In genomic region chrX:154980330-154981115, GRCh38 we compare ENCODE assay signal across 8 cellular contexts. TPM values are rescaled to one million over a fixed set of nuclear protein-coding genes. Genes with fewer than 3 reads are reported as not detected.
DNase-seq lines count a peak whose midpoint lies in the region; ATAC-seq, FAIRE-seq and TF ChIP-seq lines count a peak whose summit lies in the region.

No MANE protein-coding gene starts in this region.

- peaks cover 1% of the 10 kb centered on the region for H3K27me3 Mint-ChIP-seq in GM23338 (ENCODE audit: insufficient read depth, low read depth, poor library complexity)
- H3K27me3 Mint-ChIP-seq in activated naive CD4-positive, alpha-beta T cell treated with anti-CD3 and anti-CD28 coated beads, Interleukin-2, amount 50 U/mL, for 24 hours, result no peaks in the 10 kb centered on the region

- H3K36me3 ChIP-seq in GM23338 (ENCODE audit: insufficient read depth), result no peaks in the 10 kb centered on the region
- H3K36me3 ChIP-seq in Loucy (ENCODE audit: insufficient read depth, low read length), result no peaks in the 10 kb centered on the region
- no peaks in the 10 kb centered on the region for H3K36me3 ChIP-seq in SK-N-MC (ENCODE audit: insufficient read depth, low read length)
- H3K36me3 ChIP-seq in heart left ventricle, result peaks cover 0 to 5% (median 0%) of the 10 kb centered on the region in 9 donors
- H3K36me3 ChIP-seq in vagina, result no peaks in the 10 kb centered on the region

- H3K4me2 ChIP-seq in GM23338 (no peak overlapping the region), Loucy (ENCODE audit: low read depth, low read length, poor library complexity, severe bottlenecking) (peak overlapping the region; percentile 67)

- no peak overlapping the region for H3K4me3 Mint-ChIP-seq in GM23338
- peak overlapping the region; percentile 71 for H3K4me3 Mint-ChIP-seq in activated naive CD4-positive, alpha-beta T cell treated with anti-CD3 and anti-CD28 coated beads, Interleukin-2, amount 50 U/mL, for 24 hours

- H3K4me1 ChIP-seq in GM23338 (ENCODE audit: insufficient read depth) (no peaks in the 10 kb centered on the region), Loucy (ENCODE audit: insufficient read depth, low read length, poor library complexity, severe bottlenecking) (peaks cover 4% of the 10 kb centered on the region), heart left ventricle (no peaks in the 10 kb centered on the region), vagina (no peaks in the 10 kb centered on the region)

- DNase-seq in GM23338 (ENCODE audit: low spot score) (peak; percentile 78), SK-N-MC (ENCODE audit: low read depth, low spot score) (peak; percentile 20), heart left ventricle (peak; percentile 56 to 72 (median 65)), putamen (ENCODE audit: low spot score) (peak; percentile 44), vagina (ENCODE audit: extremely low spot score in 2 of 2) (no peak)

- H4K20me1 ChIP-seq in GM23338 (replicated peaks; ENCODE audit: insufficient read depth) (no peaks in the 10 kb centered on the region), Loucy (ENCODE audit: insufficient read depth, low read length, poor library complexity, severe bottlenecking) (no peaks in the 10 kb centered on the region)

- H3K36me3 Mint-ChIP-seq in GM23338 (ENCODE audit: low read depth), result no peaks in the 10 kb centered on the region
- no peaks in the 10 kb centered on the region for H3K36me3 Mint-ChIP-seq in activated naive CD4-positive, alpha-beta T cell treated with anti-CD3 and anti-CD28 coated beads, Interleukin-2, amount 50 U/mL, for 24 hours

- WGBS in heart left ventricle, 4 donors, result 15 to 22% (median 17%) methylated on average over 11 of the region's 11 CpGs

- no peaks in the 10 kb centered on the region for H3K9me3 ChIP-seq in Loucy (ENCODE audit: insufficient read depth, low read depth, low read length)
- H3K9me3 ChIP-seq in SK-N-MC (ENCODE audit: low read depth, low read length), result no peaks in the 10 kb centered on the region
- H3K9me3 ChIP-seq in heart left ventricle, result peaks cover 0 to 8% (median 0%) of the 10 kb centered on the region in 12 donors
- no peaks in the 10 kb centered on the region for H3K9me3 ChIP-seq in vagina

- H3K9me2 ChIP-seq in GM23338 (ENCODE audit: insufficient read depth), result no peaks in the 10 kb centered on the region
- H3K9me2 ChIP-seq in Loucy (replicated peaks; ENCODE audit: low read depth, low read length), result no peaks in the 10 kb centered on the region

- no peak for TF ChIP-seq POLR2A in heart left ventricle (IDR thresholded peaks at IDR 0.05)
- no peak for TF ChIP-seq POLR2A in vagina (IDR thresholded peaks at IDR 0.05)

- H3K4me1 Mint-ChIP-seq in GM23338, result no peaks in the 10 kb centered on the region
- H3K4me1 Mint-ChIP-seq in activated naive CD4-positive, alpha-beta T cell treated with anti-CD3 and anti-CD28 coated beads, Interleukin-2, amount 50 U/mL, for 24 hours, result peaks cover 10% of the 10 kb centered on the region

- H3K27ac ChIP-seq in GM23338 (ENCODE audit: low read depth) (no peak overlapping the region), SK-N-MC (no peak overlapping the region), heart left ventricle (peak overlapping the region in 1 of 12 donors; percentile 17), vagina (no peak overlapping the region)

- H3K4me3 ChIP-seq in GM23338, result no peak overlapping the region
- peak overlapping the region; percentile 65 for H3K4me3 ChIP-seq in Loucy (ENCODE audit: low read length, poor library complexity, severe bottlenecking)
- 0 out of 2 replicates have a peak overlapping the region, but pooled peaks have one; percentile 6 for H3K4me3 ChIP-seq in SK-N-MC
- H3K4me3 ChIP-seq in heart left ventricle, result peak overlapping the region in 10 of 12 donors; percentile 29 to 56 (median 42)
- peak overlapping the region; percentile 26 to 39 for H3K4me3 ChIP-seq in vagina

- H3K27ac Mint-ChIP-seq in GM23338, result no peak overlapping the region
- no peak overlapping the region for H3K27ac Mint-ChIP-seq in activated naive CD4-positive, alpha-beta T cell treated with anti-CD3 and anti-CD28 coated beads, Interleukin-2, amount 50 U/mL, for 24 hours

- intact Hi-C loops in heart left ventricle (cut with DNase I), result loop anchor here in 9 of 10 donors (2.0 to 10.0 kb wide), 3 partner anchors 76 to 234 kb away; partner anchors contain the start of gene VBP1 (in 1 of the 9)
- intact Hi-C loops in vagina (cut with DNase I), result loop anchor here (10.0 kb wide), 1 partner anchor 74 kb away; no protein-coding TSS in a partner anchor

- H3K9me3 Mint-ChIP-seq in GM23338, result peaks cover 5% of the 10 kb centered on the region; the same call in 1 of the 3 replicates
- no peaks in the 10 kb centered on the region for H3K9me3 Mint-ChIP-seq in activated naive CD4-positive, alpha-beta T cell treated with anti-CD3 and anti-CD28 coated beads, Interleukin-2, amount 50 U/mL, for 24 hours

- H3F3A ChIP-seq in GM23338 (replicated peaks; ENCODE audit: low read depth) (no peaks in the 10 kb centered on the region), Loucy (ENCODE audit: low read depth) (no peaks in the 10 kb centered on the region)

- peak; percentile 90 for ATAC-seq in GM23338
- ATAC-seq in heart left ventricle, result peak in 3 of 4 donors; percentile 88 to 91 (median 91)

- no peak overlapping the region; the same call in 1 of the 2 replicates for H2AFZ ChIP-seq in GM23338
- peak overlapping the region; percentile 97 for H2AFZ ChIP-seq in Loucy (ENCODE audit: low read length)

- H3K27me3 ChIP-seq in GM23338 (ENCODE audit: insufficient read depth) (no peaks in the 10 kb centered on the region), Loucy (ENCODE audit: insufficient read depth, low read length, poor library complexity, severe bottlenecking) (no peaks in the 10 kb centered on the region), heart left ventricle (no peaks in the 10 kb centered on the region), vagina (no peaks in the 10 kb centered on the region)

- H3K79me2 ChIP-seq in GM23338 (replicated peaks; ENCODE audit: insufficient read depth) (no peaks in the 10 kb centered on the region), Loucy (ENCODE audit: insufficient read depth, low read length) (no peaks in the 10 kb centered on the region)

- TF ChIP-seq CTCF in GM23338 (conservative IDR thresholded peaks at IDR 0.05; ENCODE audit: low read depth in 2 of 2) (peak; percentile 65 to 85), Loucy (conservative IDR thresholded peaks at IDR 0.05; ENCODE audit: low read length) (peak; percentile 69), heart left ventricle (IDR thresholded peaks at IDR 0.05) (peak; percentile 47 to 70 (median 65)), vagina (IDR thresholded peaks at IDR 0.05) (peak in 2 of 3 experiments; percentile 54 to 75)

- H3K9ac ChIP-seq in Loucy (ENCODE audit: low read depth, low read length, poor library complexity, severe bottlenecking) (peak overlapping the region; percentile 60), SK-N-MC (ENCODE audit: insufficient read length) (no peak overlapping the region)

- peak; percentile 69 for FAIRE-seq in G401.6 (lab: Jason Lieb, UNC)

TF ChIP-seq in GM23338, 12 proteins besides CTCF, POLR2A, EP300 and RAD21 (continues in another document):
- no peak for TF ChIP-seq EZH2phosphoT487 (IDR thresholded peaks at IDR 0.05; ENCODE audit: unreplicated experiment)
- no peak for TF ChIP-seq EZH2 (IDR thresholded peaks at IDR 0.05; ENCODE audit: low read depth, unreplicated experiment)
- TF ChIP-seq ZNF114 (CRISPR knock-in tag; IDR thresholded peaks at IDR 0.05), result no peak
- TF ChIP-seq ZNF331 (CRISPR knock-in tag; IDR thresholded peaks at IDR 0.05; ENCODE audit: low read depth), result no peak
- TF ChIP-seq REST (IDR thresholded peaks at IDR 0.05; ENCODE audit: unreplicated experiment), result no peak

RNA-seq across cellular contexts. Expression of gene F8, which starts 42.0 kb away (rescaled TPM):
- total RNA-seq in GM23338 (2014; rRNA removed; shearing (Covaris generic)), result 1.8 and 2.9 TPM in 2 replicates
- 0.63 and 0.70 TPM in 2 replicates for polyA plus RNA-seq in GM23338 (2016; fragmentation: Nextera tagmentation; extraction: Ambion mirVana)
- total RNA-seq in heart left ventricle, result 10 to 100 TPM; 26.9 to 75.1 (median 44.3) TPM
- 10 to 100 TPM; 32.6 to 60.2 TPM for polyA plus RNA-seq in heart left ventricle
- total RNA-seq in vagina, result 5.4 TPM

RNA-seq across cellular contexts. Expression of gene FUNDC2, which starts 46.1 kb away (rescaled TPM):
- 26.3 and 28.6 TPM in 2 replicates for total RNA-seq in GM23338 (2014; rRNA removed; shearing (Covaris generic))
- 51.6 and 58.5 TPM in 2 replicates for polyA plus RNA-seq in GM23338 (2016; fragmentation: Nextera tagmentation; extraction: Ambion mirVana)
- total RNA-seq in heart left ventricle, result 100 to 1,000 TPM; 147 to 390 (median 259) TPM
- 100 to 1,000 TPM; 445 TPM for polyA plus RNA-seq in heart left ventricle
- 53.5 TPM for total RNA-seq in vagina

Comparison
In these comparisons a context has a peak if more than half of its experiments do, and no peak if none do; other contexts are left out.
1. DNase-seq: peak in GM23338 (single experiment), SK-N-MC (single experiment), heart left ventricle (5 of 5) and putamen (single experiment); none in vagina (0 of 2).
2. Peak in every context shown above with its lines, with median percentiles within 50 percentile points of each other: CTCF ChIP-seq.